Comparison of ENCODE assay signal across 1 cellular context in genomic region chr1:51648180-51649109, GRCh38.
TF ChIP-seq lines count a peak whose summit lies in the region.

No MANE protein-coding gene starts in this region.

TF ChIP-seq in K562, 482 proteins besides CTCF, POLR2A, EP300 and RAD21 (continued from another document and continues in another):
- TF ChIP-seq, protein P1, sequence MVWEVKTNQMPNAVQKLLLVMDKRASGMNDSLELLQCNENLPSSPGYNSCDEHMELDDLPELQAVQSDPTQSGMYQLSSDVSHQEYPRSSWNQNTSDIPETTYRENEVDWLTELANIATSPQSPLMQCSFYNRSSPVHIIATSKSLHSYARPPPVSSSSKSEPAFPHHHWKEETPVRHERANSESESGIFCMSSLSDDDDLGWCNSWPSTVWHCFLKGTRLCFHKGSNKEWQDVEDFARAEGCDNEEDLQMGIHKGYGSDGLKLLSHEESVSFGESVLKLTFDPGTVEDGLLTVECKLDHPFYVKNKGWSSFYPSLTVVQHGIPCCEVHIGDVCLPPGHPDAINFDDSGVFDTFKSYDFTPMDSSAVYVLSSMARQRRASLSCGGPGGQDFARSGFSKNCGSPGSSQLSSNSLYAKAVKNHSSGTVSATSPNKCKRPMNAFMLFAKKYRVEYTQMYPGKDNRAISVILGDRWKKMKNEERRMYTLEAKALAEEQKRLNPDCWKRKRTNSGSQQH (CRISPR knock-in tag; IDR thresholded peaks at IDR 0.05), result no peak
- TF ChIP-seq CC2D1A (IDR thresholded peaks at IDR 0.05) (no peak), ZNF444 (CRISPR knock-in tag; IDR thresholded peaks at IDR 0.05) (no peak), NR4A1 (CRISPR knock-in tag; IDR thresholded peaks at IDR 0.05) (no peak), NR4A1 (tag; IDR thresholded peaks at IDR 0.05) (no peak), MAFG (tag; conservative IDR thresholded peaks at IDR 0.05) (no peak), TBL1XR1 (IDR thresholded peaks at IDR 0.05; ENCODE audit: low read length in 2 of 2) (no peak; a peak in 1 of 4 replicates), ZC3H11A (IDR thresholded peaks at IDR 0.05; ENCODE audit: low read depth, low read length) (no peak), BACH1 (tag; IDR thresholded peaks at IDR 0.05) (no peak), TRIM28 (IDR thresholded peaks at IDR 0.05) (no peak; the same call in 1 of the 2 replicates), TCF3 (CRISPR knock-in tag; IDR thresholded peaks at IDR 0.05) (peak; percentile 58), GABPA (tag; conservative IDR thresholded peaks at IDR 0.05; ENCODE audit: low read depth) (peak; percentile 79), CREBBP (IDR thresholded peaks at IDR 0.05; ENCODE audit: low read depth, low read length) (no peak), ARID3B (CRISPR knock-in tag; IDR thresholded peaks at IDR 0.05; ENCODE audit: borderline replicate concordance) (no peak), JUNB (CRISPR knock-in tag; conservative IDR thresholded peaks at IDR 0.05) (no peak), ZNF184 (CRISPR knock-in tag; IDR thresholded peaks at IDR 0.05) (no peak), SOX6 (IDR thresholded peaks at IDR 0.05) (peak; percentile 74), ZNF586 (CRISPR knock-in tag; conservative IDR thresholded peaks at IDR 0.05) (no peak), ZNF165 (CRISPR knock-in tag; IDR thresholded peaks at IDR 0.05; ENCODE audit: borderline replicate concordance) (no peak), ZEB2 (IDR thresholded peaks at IDR 0.05) (no peak), NCOA4 (IDR thresholded peaks at IDR 0.05; ENCODE audit: partially characterized antibody) (no peak), ZNF79 (CRISPR knock-in tag; IDR thresholded peaks at IDR 0.05; ENCODE audit: low read depth) (no peak), STAT5B (CRISPR knock-in tag; IDR thresholded peaks at IDR 0.05) (no peak), ZBTB40 (IDR thresholded peaks at IDR 0.05) (peak; percentile 70), ZBTB40 (CRISPR knock-in tag; IDR thresholded peaks at IDR 0.05) (no peak), ARHGAP35 (IDR thresholded peaks at IDR 0.05; ENCODE audit: partially characterized antibody) (no peak), BHLHE40 (IDR thresholded peaks at IDR 0.05; ENCODE audit: low read length) (peak; percentile 25; the same call in 1 of the 2 replicates), SMAD4 (CRISPR knock-in tag; conservative IDR thresholded peaks at IDR 0.05) (no peak), ZBTB17 (CRISPR knock-in tag; IDR thresholded peaks at IDR 0.05) (no peak), ATF7 (IDR thresholded peaks at IDR 0.05) (peak; percentile 43; the same call in 1 of the 2 replicates), MCM7 (IDR thresholded peaks at IDR 0.05) (no peak), SMARCA4 (IDR thresholded peaks at IDR 0.05) (no peak; the same call in 1 of the 2 replicates), ZNF655 (CRISPR knock-in tag; IDR thresholded peaks at IDR 0.05) (no peak), TCFL5 (CRISPR knock-in tag; conservative IDR thresholded peaks at IDR 0.05) (no peak)
- TF ChIP-seq, protein P2, sequence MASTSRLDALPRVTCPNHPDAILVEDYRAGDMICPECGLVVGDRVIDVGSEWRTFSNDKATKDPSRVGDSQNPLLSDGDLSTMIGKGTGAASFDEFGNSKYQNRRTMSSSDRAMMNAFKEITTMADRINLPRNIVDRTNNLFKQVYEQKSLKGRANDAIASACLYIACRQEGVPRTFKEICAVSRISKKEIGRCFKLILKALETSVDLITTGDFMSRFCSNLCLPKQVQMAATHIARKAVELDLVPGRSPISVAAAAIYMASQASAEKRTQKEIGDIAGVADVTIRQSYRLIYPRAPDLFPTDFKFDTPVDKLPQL (IDR thresholded peaks at IDR 0.05; ENCODE audit: extremely low read depth, insufficient read length), result no peak
- TF ChIP-seq, protein P3, sequence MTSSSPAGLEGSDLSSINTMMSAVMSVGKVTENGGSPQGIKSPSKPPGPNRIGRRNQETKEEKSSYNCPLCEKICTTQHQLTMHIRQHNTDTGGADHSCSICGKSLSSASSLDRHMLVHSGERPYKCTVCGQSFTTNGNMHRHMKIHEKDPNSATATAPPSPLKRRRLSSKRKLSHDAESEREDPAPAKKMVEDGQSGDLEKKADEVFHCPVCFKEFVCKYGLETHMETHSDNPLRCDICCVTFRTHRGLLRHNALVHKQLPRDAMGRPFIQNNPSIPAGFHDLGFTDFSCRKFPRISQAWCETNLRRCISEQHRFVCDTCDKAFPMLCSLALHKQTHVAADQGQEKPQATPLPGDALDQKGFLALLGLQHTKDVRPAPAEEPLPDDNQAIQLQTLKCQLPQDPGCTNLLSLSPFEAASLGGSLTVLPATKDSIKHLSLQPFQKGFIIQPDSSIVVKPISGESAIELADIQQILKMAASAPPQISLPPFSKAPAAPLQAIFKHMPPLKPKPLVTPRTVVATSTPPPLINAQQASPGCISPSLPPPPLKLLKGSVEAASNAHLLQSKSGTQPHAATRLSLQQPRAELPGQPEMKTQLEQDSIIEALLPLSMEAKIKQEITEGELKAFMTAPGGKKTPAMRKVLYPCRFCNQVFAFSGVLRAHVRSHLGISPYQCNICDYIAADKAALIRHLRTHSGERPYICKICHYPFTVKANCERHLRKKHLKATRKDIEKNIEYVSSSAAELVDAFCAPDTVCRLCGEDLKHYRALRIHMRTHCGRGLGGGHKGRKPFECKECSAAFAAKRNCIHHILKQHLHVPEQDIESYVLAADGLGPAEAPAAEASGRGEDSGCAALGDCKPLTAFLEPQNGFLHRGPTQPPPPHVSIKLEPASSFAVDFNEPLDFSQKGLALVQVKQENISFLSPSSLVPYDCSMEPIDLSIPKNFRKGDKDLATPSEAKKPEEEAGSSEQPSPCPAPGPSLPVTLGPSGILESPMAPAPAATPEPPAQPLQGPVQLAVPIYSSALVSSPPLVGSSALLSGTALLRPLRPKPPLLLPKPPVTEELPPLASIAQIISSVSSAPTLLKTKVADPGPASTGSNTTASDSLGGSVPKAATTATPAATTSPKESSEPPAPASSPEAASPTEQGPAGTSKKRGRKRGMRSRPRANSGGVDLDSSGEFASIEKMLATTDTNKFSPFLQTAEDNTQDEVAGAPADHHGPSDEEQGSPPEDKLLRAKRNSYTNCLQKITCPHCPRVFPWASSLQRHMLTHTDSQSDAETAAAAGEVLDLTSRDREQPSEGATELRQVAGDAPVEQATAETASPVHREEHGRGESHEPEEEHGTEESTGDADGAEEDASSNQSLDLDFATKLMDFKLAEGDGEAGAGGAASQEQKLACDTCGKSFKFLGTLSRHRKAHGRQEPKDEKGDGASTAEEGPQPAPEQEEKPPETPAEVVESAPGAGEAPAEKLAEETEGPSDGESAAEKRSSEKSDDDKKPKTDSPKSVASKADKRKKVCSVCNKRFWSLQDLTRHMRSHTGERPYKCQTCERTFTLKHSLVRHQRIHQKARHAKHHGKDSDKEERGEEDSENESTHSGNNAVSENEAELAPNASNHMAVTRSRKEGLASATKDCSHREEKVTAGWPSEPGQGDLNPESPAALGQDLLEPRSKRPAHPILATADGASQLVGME (CRISPR knock-in tag; IDR thresholded peaks at IDR 0.05), result no peak
- TF ChIP-seq, protein P4, sequence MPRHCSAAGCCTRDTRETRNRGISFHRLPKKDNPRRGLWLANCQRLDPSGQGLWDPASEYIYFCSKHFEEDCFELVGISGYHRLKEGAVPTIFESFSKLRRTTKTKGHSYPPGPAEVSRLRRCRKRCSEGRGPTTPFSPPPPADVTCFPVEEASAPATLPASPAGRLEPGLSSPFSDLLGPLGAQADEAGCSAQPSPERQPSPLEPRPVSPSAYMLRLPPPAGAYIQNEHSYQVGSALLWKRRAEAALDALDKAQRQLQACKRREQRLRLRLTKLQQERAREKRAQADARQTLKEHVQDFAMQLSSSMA (CRISPR knock-in tag; IDR thresholded peaks at IDR 0.05), result no peak
